ENCODE assay signal across 32 cellular contexts in the genomic region with DNA sequence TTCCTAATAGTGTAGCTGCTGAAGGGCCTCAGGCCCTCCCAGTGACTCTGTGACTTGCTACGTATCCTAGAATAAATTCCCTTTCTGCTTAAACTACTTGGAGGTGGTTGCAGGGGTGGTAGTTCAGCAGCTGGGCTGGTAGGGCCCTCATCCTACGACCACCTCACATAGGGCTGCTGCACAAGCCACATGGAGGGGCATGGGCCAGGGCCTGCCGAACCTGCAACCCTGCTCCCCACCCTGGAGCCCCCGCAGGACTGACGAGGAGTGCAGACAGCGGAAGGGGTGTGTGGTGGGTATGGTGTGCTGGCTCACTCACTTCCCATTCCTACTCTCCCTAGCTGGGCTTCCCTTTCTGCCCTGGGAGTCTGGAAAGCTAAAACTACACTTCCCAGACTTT. TPM values are rescaled to one million over a fixed set of nuclear protein-coding genes. Genes with fewer than 3 reads are reported as not detected.
"Had no signal": no experiment of that assay in that cellular context is flagged by ENCODE, and none has a peak within 500 bp of the region (broad histone marks: within the 10 kb centered on the region; RNA-seq: fewer than 3 reads in every experiment).

No MANE protein-coding gene starts in this region.

- H3K27me3 Mint-ChIP-seq: activated naive CD4-positive, alpha-beta T cell treated with anti-CD3 and anti-CD28 coated beads, Interleukin-2, amount 50 U/mL, for 24 hours had no signal

- H3K36me3 ChIP-seq: adrenal gland, esophagus muscularis mucosa, gastrocnemius medialis, heart left ventricle had no signal

- DNase-seq: activated CD4-positive, alpha-beta T cell treated with anti-CD3 and anti-CD28 coated beads for 1 hour; activated CD4-positive, alpha-beta T cell treated with anti-CD3 and anti-CD28 coated beads for 4 hours; activated CD4-positive, alpha-beta T cell treated with anti-CD3 and anti-CD28 coated beads, Interleukin-2, amount 10 ng/mL, durations not matched to agents 7 days and 5 days; activated CD4-positive, alpha-beta T cell treated with anti-CD3 and anti-CD28 coated beads, Interleukin-2, amount 50 U/mL, for 4 hours; activated effector memory CD4-positive, alpha-beta T cell treated with anti-CD3 and anti-CD28 coated beads, Interleukin-2, amount 50 U/mL, for 16 hours; activated naive CD4-positive, alpha-beta T cell treated with anti-CD3 and anti-CD28 coated beads for 36 hours; activated naive CD8-positive, alpha-beta T cell treated with anti-CD3 and anti-CD28 coated beads for 36 hours; activated naive CD8-positive, alpha-beta T cell treated with anti-CD3 and anti-CD28 coated beads, Interleukin-2, amount 50 U/mL, for 24 hours; activated T-cell treated with anti-CD3 and anti-CD28 coated beads, Interleukin-2, amount 50 U/mL, for 48 hours; adrenal gland; amygdala; body of pancreas; cortex of kidney; effector CD4-positive, alpha-beta T cell; effector memory CD8-positive, alpha-beta T cell; erythroblast; foreskin keratinocyte; gastrocnemius medialis; glutamatergic neuron; heart left ventricle; T-helper 2 cell had no signal

- H3K4me1 ChIP-seq: foreskin keratinocyte, gastrocnemius medialis had no signal

- H3K4me3 Mint-ChIP-seq: activated CD4-positive, alpha-beta T cell treated with anti-CD3 and anti-CD28 coated beads, Interleukin-2, amount 10 ng/mL, durations not matched to agents 7 days and 5 days; activated CD8-positive, alpha-beta T cell treated with anti-CD3 and anti-CD28 coated beads, Interleukin-2, amount 10 ng/mL, durations not matched to agents 7 days and 5 days; activated naive CD4-positive, alpha-beta T cell treated with anti-CD3 and anti-CD28 coated beads for 36 hours; activated naive CD8-positive, alpha-beta T cell treated with anti-CD3 and anti-CD28 coated beads for 36 hours; activated naive CD8-positive, alpha-beta T cell treated with anti-CD3 and anti-CD28 coated beads, Interleukin-2, amount 50 U/mL, for 24 hours; activated T-helper 1 cell treated with anti-CD3 and anti-CD28 coated beads, Interleukin-12 subunit alpha, Interleukin-12 subunit beta, Interleukin-2, Interleukin-4 antibody, amounts not matched to agents 30 ng/mL and 10 ng/mL and 1 ng/mL, durations not matched to agents 14 hours and 24 hours and 36 hours; WTC11 had no signal

- H3K9me3 Mint-ChIP-seq: activated CD4-positive, alpha-beta T cell treated with anti-CD3 and anti-CD28 coated beads, Interleukin-2, amount 10 ng/mL, durations not matched to agents 7 days and 5 days; activated naive CD4-positive, alpha-beta T cell treated with anti-CD3 and anti-CD28 coated beads for 36 hours; activated naive CD4-positive, alpha-beta T cell treated with anti-CD3 and anti-CD28 coated beads, Interleukin-2, amount 50 U/mL, for 24 hours; activated naive CD8-positive, alpha-beta T cell treated with anti-CD3 and anti-CD28 coated beads for 36 hours; activated naive CD8-positive, alpha-beta T cell treated with anti-CD3 and anti-CD28 coated beads, Interleukin-2, amount 50 U/mL, for 24 hours; effector memory CD8-positive, alpha-beta T cell had no signal

- H3K27me3 ChIP-seq: adrenal gland, body of pancreas, gastrocnemius medialis had no signal

- H3K9me3 ChIP-seq: adrenal gland, body of pancreas, esophagus muscularis mucosa, gastrocnemius medialis, heart left ventricle had no signal

- H3K4me3 ChIP-seq: adrenal gland, body of pancreas, esophagus muscularis mucosa, gastrocnemius medialis, heart left ventricle had no signal

- ATAC-seq: activated CD8-positive, alpha-beta T cell treated with anti-CD3 and anti-CD28 coated beads, Interleukin-2, amount 10 ng/mL, durations not matched to agents 7 days and 5 days; activated naive CD8-positive, alpha-beta T cell treated with anti-CD3 and anti-CD28 coated beads, Interleukin-2, amount 50 U/mL, for 24 hours; body of pancreas; effector memory CD8-positive, alpha-beta T cell; foreskin keratinocyte; gastrocnemius medialis; heart left ventricle; WTC11 had no signal

- H3K36me3 Mint-ChIP-seq: activated naive CD4-positive, alpha-beta T cell treated with anti-CD3 and anti-CD28 coated beads, Interleukin-2, amount 50 U/mL, for 24 hours; WTC11 had no signal

- H3K27ac Mint-ChIP-seq: activated naive CD4-positive, alpha-beta T cell treated with anti-CD3 and anti-CD28 coated beads for 36 hours; activated naive CD8-positive, alpha-beta T cell treated with anti-CD3 and anti-CD28 coated beads for 36 hours; activated naive CD8-positive, alpha-beta T cell treated with anti-CD3 and anti-CD28 coated beads, Interleukin-2, amount 50 U/mL, for 24 hours; activated T-helper 2 cell treated with anti-CD3 and anti-CD28 coated beads, Interferon-gamma antibody, Interleukin-2, Interleukin-4, amounts not matched to agents 10 μg/mL and 5 μg/mL and 100 μg/mL, durations not matched to agents 14 hours and 24 hours and 36 hours; effector memory CD8-positive, alpha-beta T cell had no signal

- H3K27ac ChIP-seq: adrenal gland, body of pancreas, esophagus muscularis mucosa, foreskin keratinocyte, gastrocnemius medialis, heart left ventricle had no signal

RNA-seq across cellular contexts. Expression of a gene that starts 56.2 kb away (rescaled TPM):
- total RNA-seq: activated CD4-positive, alpha-beta T cell treated with anti-CD3 and anti-CD28 coated beads, Interleukin-2, amount 10 ng/mL, durations not matched to agents 7 days and 5 days; activated CD8-positive, alpha-beta memory T cell treated with anti-CD3 and anti-CD28 coated beads for 36 hours; activated CD8-positive, alpha-beta T cell treated with anti-CD3 and anti-CD28 coated beads, Interleukin-2, amount 10 ng/mL, durations not matched to agents 7 days and 5 days; activated naive CD4-positive, alpha-beta T cell treated with anti-CD3 and anti-CD28 coated beads for 36 hours; activated naive CD8-positive, alpha-beta T cell treated with anti-CD3 and anti-CD28 coated beads for 36 hours; activated T-helper 1 cell treated with anti-CD3 and anti-CD28 coated beads, Interleukin-12 subunit alpha, Interleukin-12 subunit beta, Interleukin-2, Interleukin-4 antibody, amounts not matched to agents 30 ng/mL and 10 ng/mL and 1 ng/mL, durations not matched to agents 14 hours and 24 hours and 36 hours; activated T-helper 2 cell treated with anti-CD3 and anti-CD28 coated beads, Interferon-gamma antibody, Interleukin-2, Interleukin-4, amounts not matched to agents 10 μg/mL and 5 μg/mL and 100 μg/mL, durations not matched to agents 14 hours and 24 hours and 36 hours; adrenal gland; aorta; body of pancreas; chondrocyte; dermis blood vessel endothelial cell; esophagus muscularis mucosa; foreskin keratinocyte; gastrocnemius medialis; heart left ventricle; T-helper 1 cell treated with Interleukin-12 subunit alpha and Interleukin-12 subunit beta and Interleukin-4 antibody, amounts not matched to agents 30 ng/mL and 1 ng/mL, for 36 hours; WTC11 had no signal
